In genomic region chr3:125356140-125357026, GRCh38 we compare ENCODE assay signal across 8 cellular contexts. TPM values are rescaled to one million over a fixed set of nuclear protein-coding genes. Genes with fewer than 3 reads are reported as not detected.
DNase-seq lines count a peak whose midpoint lies in the region; ATAC-seq and TF ChIP-seq lines count a peak whose summit lies in the region.

No MANE protein-coding gene starts in this region.

- POLR2A ChIA-PET in BJ (lab: Charles Lee), result no interaction called here

- no peak overlapping the region for H3K27ac Mint-ChIP-seq in type B pancreatic cell

- no peak overlapping the region for H3K4me3 Mint-ChIP-seq in type B pancreatic cell

- H3K27me3 Mint-ChIP-seq in type B pancreatic cell, result no peaks in the 10 kb centered on the region

- H3K36me3 ChIP-seq in BJ (ENCODE audit: control insufficient read depth, insufficient read depth, low read length), result no peaks in the 10 kb centered on the region
- H3K36me3 ChIP-seq in breast epithelium, result no peaks in the 10 kb centered on the region
- no peaks in the 10 kb centered on the region for H3K36me3 ChIP-seq in muscle layer of colon (ENCODE audit: insufficient read depth, low read length)

- peaks cover 4% of the 10 kb centered on the region for H3K4me1 Mint-ChIP-seq in type B pancreatic cell (ENCODE audit: unreplicated experiment)

- intact Hi-C loops in breast epithelium (cut with DNase I; ENCODE audit: low total_unique reads), result no loop called here

- peak overlapping the region; percentile 46 for H3K9ac ChIP-seq in muscle layer of colon (ENCODE audit: low read length)

- peak; percentile 24 for ATAC-seq in HG02852 (IDR thresholded peaks at IDR 0.05; ENCODE audit: unreplicated experiment)
- no peak for ATAC-seq in GM21360 (IDR thresholded peaks at IDR 0.05; ENCODE audit: unreplicated experiment)

- H3K27me3 ChIP-seq in BJ (ENCODE audit: control insufficient read depth, insufficient read depth, low read length) (no peaks in the 10 kb centered on the region), breast epithelium (no peaks in the 10 kb centered on the region), muscle layer of colon (ENCODE audit: control insufficient read depth in 1 of 2, insufficient read depth in 2 of 2, low read length in 2 of 2) (no peaks in the 10 kb centered on the region)

- DNase-seq in BJ (ENCODE audit: low read depth) (no peak), breast epithelium (ENCODE audit: low spot score in 2 of 2) (no peak), NCI-H1105 (lab: John Stamatoyannopoulos, UW) (no peak), type B pancreatic cell (ENCODE audit: extremely low spot score, unreplicated experiment) (no peak), HUDEP-2 (lab: John Stamatoyannopoulos, UW; ENCODE audit: unreplicated experiment in 76 of 76) (no peak)

- H3K4me1 ChIP-seq in breast epithelium (peaks cover 0 to 10% of the 10 kb centered on the region in 2 donors), muscle layer of colon (ENCODE audit: insufficient read depth, low read length) (peaks cover 9% of the 10 kb centered on the region)

- TF ChIP-seq CTCF in BJ (IDR thresholded peaks at IDR 0.05; ENCODE audit: insufficient read depth, low read depth, low read length) (no peak), breast epithelium (IDR thresholded peaks at IDR 0.05) (no peak), type B pancreatic cell (conservative IDR thresholded peaks at IDR 0.05) (no peak)

- H3K4me3 ChIP-seq in BJ (ENCODE audit: low read depth, low read length) (peak overlapping the region; percentile 59), breast epithelium (peak overlapping the region; percentile 53 to 74 (median 61)), muscle layer of colon (ENCODE audit: low read depth in 1 of 2, low read length in 2 of 2) (peak overlapping the region; percentile 61 to 80)

- no peak for TF ChIP-seq POLR2A in breast epithelium (IDR thresholded peaks at IDR 0.05)

- no peaks in the 10 kb centered on the region for H3K9me3 ChIP-seq in breast epithelium
- H3K9me3 ChIP-seq in muscle layer of colon (ENCODE audit: low read length), result no peaks in the 10 kb centered on the region

- H3K27ac ChIP-seq in breast epithelium (peak overlapping the region; percentile 64 to 70), muscle layer of colon (ENCODE audit: low read depth, low read length) (peak overlapping the region; percentile 82)

- CTCF ChIA-PET in BJ (lab: Yijun Ruan, JAX), result interaction anchor here (0.7 kb wide), 2 partner anchors 12 to 80 kb away, joined by 3 read pairs; no protein-coding TSS in a partner anchor

- H3K9me3 Mint-ChIP-seq in type B pancreatic cell, result peaks cover 4% of the 10 kb centered on the region

- H3K36me3 Mint-ChIP-seq in type B pancreatic cell, result peaks cover 22% of the 10 kb centered on the region

RNA-seq across cellular contexts. Expression of gene ZNF148, which starts 18.7 kb away (rescaled TPM):
- polyA plus RNA-seq in BJ (2011; rRNA removed), result 18.4 and 31.7 TPM in 2 replicates
- 36.1 and 42.7 TPM in 2 replicates for polyA minus RNA-seq in BJ (2011; rRNA and poly(A)+ RNA removed)
- total RNA-seq in breast epithelium, result 10 to 100 TPM; 29.8 to 47.7 (median 31.8) TPM
- 46.4 and 47.3 TPM in 2 replicates for total RNA-seq in type B pancreatic cell (ENCODE audit: low replicate concordance)
